10 cellular contexts compared by ENCODE assay signal in genomic region chr15:66780172-66780972, GRCh38.
DNase-seq lines count a peak whose midpoint lies in the region; ATAC-seq lines count a peak whose summit lies in the region.
"Had no signal": no experiment of that assay in that cellular context is flagged by ENCODE, and none has a peak within 500 bp of the region (broad histone marks: within the 10 kb centered on the region; RNA-seq: fewer than 3 reads in every experiment).

No MANE protein-coding gene starts in this region.

- peak overlapping the region; percentile 35 for H3K27ac ChIP-seq in right cardiac atrium (ENCODE audit: low read length)
- H3K27ac ChIP-seq: BLaER1 had no signal

- H3K4me3 ChIP-seq in right cardiac atrium (ENCODE audit: low read length) = no peak overlapping the region
- H3K4me3 ChIP-seq: BLaER1 had no signal

- H3K27me3 ChIP-seq in right cardiac atrium (ENCODE audit: control insufficient read depth, insufficient read depth) = no peaks in the 10 kb centered on the region
- H3K27me3 ChIP-seq: BLaER1 had no signal

- no peaks in the 10 kb centered on the region for H3K36me3 Mint-ChIP-seq in activated CD4-positive, alpha-beta T cell treated with anti-CD3 and anti-CD28 coated beads, Interleukin-2, amount 10 ng/mL, durations not matched to agents 24 days and 14 days (ENCODE audit: low read depth)

- H3K27me3 Mint-ChIP-seq in activated CD4-positive, alpha-beta T cell treated with anti-CD3 and anti-CD28 coated beads, Interleukin-2, amount 10 ng/mL, durations not matched to agents 24 days and 14 days = no peaks in the 10 kb centered on the region

- H3K27ac Mint-ChIP-seq in activated CD4-positive, alpha-beta T cell treated with anti-CD3 and anti-CD28 coated beads, Interleukin-2, amount 10 ng/mL, durations not matched to agents 24 days and 14 days = no peak overlapping the region

- no peaks in the 10 kb centered on the region for H3K9me3 Mint-ChIP-seq in activated CD4-positive, alpha-beta T cell treated with anti-CD3 and anti-CD28 coated beads, Interleukin-2, amount 10 ng/mL, durations not matched to agents 24 days and 14 days

- ATAC-seq in right cardiac atrium (no peak), Right ventricle myocardium inferior (no peak), HG02840 (IDR thresholded peaks at IDR 0.05; ENCODE audit: low FRiP score, unreplicated experiment) (no peak), HG03565 (IDR thresholded peaks at IDR 0.05; ENCODE audit: unreplicated experiment) (no peak), HG03354 (IDR thresholded peaks at IDR 0.05; ENCODE audit: poor library complexity, severe bottlenecking, unreplicated experiment) (no peak)

- H3K9me3 ChIP-seq in right cardiac atrium (ENCODE audit: control insufficient read depth, low read length) = no peaks in the 10 kb centered on the region
- H3K9me3 ChIP-seq: BLaER1 had no signal

- peaks cover 24% of the 10 kb centered on the region for H3K4me1 ChIP-seq in right cardiac atrium (ENCODE audit: control insufficient read depth, insufficient read depth, low read length)

- no peaks in the 10 kb centered on the region for H3K4me1 Mint-ChIP-seq in activated CD4-positive, alpha-beta T cell treated with anti-CD3 and anti-CD28 coated beads, Interleukin-2, amount 10 ng/mL, durations not matched to agents 24 days and 14 days

- intact Hi-C loops in right cardiac atrium (cut with DNase I) (no loop called here), Right ventricle myocardium inferior (cut with DNase I) (no loop called here)
- intact Hi-C loops in activated CD4-positive, alpha-beta T cell treated with anti-CD3 and anti-CD28 coated beads, Interleukin-2, amount 10 ng/mL, durations not matched to agents 24 days and 14 days (cut with micrococcal nuclease) = no loop called here

- H3K4me3 Mint-ChIP-seq in activated CD4-positive, alpha-beta T cell treated with anti-CD3 and anti-CD28 coated beads, Interleukin-2, amount 10 ng/mL, durations not matched to agents 24 days and 14 days = no peak overlapping the region

- WGBS in right cardiac atrium = 80% methylated on average over 21 of the region's 21 CpGs

- DNase-seq in right cardiac atrium (no peak), Right ventricle myocardium inferior (ENCODE audit: missing footprints) (no peak), astrocyte of the hippocampus (ENCODE audit: low read depth, low spot score) (peak; percentile 94), kidney glomerular epithelial cell (lab: John Stamatoyannopoulos, UW) (peak; percentile 98)
- no peak for DNase-seq in activated CD4-positive, alpha-beta T cell treated with anti-CD3 and anti-CD28 coated beads, Interleukin-2, amount 10 ng/mL, durations not matched to agents 24 days and 14 days
- DNase-seq: MM.1S had no signal

Comparison
In these comparisons a context has a peak if more than half of its experiments do, and no peak if none do; other contexts are left out.
1. DNase-seq: peak in astrocyte of the hippocampus (single experiment) and kidney glomerular epithelial cell (single experiment); none in right cardiac atrium (0 of 3), Right ventricle myocardium inferior (single experiment) and activated CD4-positive, alpha-beta T cell treated with anti-CD3 and anti-CD28 coated beads, Interleukin-2, amount 10 ng/mL, durations not matched to agents 24 days and 14 days (single experiment).